In the genomic region with DNA sequence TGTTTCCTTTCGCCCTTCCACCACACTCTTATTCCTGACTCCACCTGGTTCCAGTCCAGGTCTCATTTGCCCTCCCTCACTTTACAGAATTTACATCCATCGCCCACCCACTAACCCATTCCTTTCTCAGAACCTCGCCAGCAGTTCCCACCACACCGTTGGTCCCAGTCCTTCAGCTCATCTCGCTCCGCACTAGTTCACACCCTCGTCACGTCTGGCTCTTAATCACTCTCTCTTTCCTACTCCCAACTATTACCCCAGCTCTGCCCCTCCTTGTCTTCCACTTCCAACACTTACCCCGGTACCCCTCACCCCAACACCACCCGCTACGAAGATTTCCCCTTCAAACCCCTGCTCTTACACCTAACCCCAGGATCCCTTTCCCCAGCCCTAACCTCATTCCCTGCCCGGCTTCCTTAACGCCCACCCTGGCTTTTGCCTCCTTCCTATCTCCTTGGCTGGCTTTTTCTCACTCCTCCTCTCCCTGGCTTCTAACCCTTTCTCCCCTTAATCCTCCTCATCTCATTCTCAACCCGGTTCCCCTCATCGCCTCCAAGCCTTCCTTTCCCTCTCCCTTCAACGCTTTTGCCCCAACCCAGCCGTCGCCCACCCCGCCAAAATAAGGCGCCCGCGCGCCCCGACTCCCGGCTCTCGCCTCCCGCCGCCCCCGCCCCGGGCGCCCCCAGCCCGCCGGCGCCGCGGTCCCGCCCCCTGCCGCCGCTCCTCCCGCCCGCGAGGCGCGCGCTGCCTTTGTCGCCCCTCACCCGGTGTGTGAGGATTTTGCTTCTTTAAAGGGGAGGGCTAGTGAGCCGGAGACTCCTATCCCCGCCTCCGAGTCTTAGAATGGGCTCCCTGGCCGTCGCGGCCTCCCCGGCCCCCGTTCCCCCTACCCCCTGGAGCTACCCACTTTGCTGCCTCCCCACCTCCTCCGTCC, we compare ENCODE assay signal across 1 cellular context.
A peak's percentile ranks its signal among the peaks of the same experiment; 100 is the strongest.
TF ChIP-seq lines count a peak whose summit lies in the region.

No MANE protein-coding gene starts in this region.

TF ChIP-seq in IMR-90, 13 proteins besides CTCF, POLR2A, EP300 and RAD21:
- peak; percentile 46; the same call in 1 of the 2 replicates for TF ChIP-seq MAZ (IDR thresholded peaks at IDR 0.05; ENCODE audit: borderline replicate concordance, low read depth, low read length)
- TF ChIP-seq FOS (IDR thresholded peaks at IDR 0.05; ENCODE audit: low read depth, low read length), result no peak
